Comparison of ENCODE assay signal across 7 cellular contexts in genomic region chr15:62241135-62241770, GRCh38.
DNase-seq lines count a peak whose midpoint lies in the region; ATAC-seq and TF ChIP-seq lines count a peak whose summit lies in the region.

No MANE protein-coding gene starts in this region.

- no peak overlapping the region for H3K27ac ChIP-seq in brain microvascular endothelial cell

- peaks cover 6% of the 10 kb centered on the region for H3K9me3 Mint-ChIP-seq in nephron progenitor cell

- H3K4me3 ChIP-seq in brain microvascular endothelial cell (ENCODE audit: low read depth, low read length) = no peak overlapping the region

- TF ChIP-seq CTCF in brain microvascular endothelial cell (IDR thresholded peaks at IDR 0.05; ENCODE audit: low read depth, low read length, missing control alignments) (peak; percentile 65), nephron progenitor cell (IDR thresholded peaks at IDR 0.05) (peak; percentile 47)

- peaks cover 6% of the 10 kb centered on the region for H3K4me1 Mint-ChIP-seq in nephron progenitor cell

- no peaks in the 10 kb centered on the region for H3K27me3 ChIP-seq in brain microvascular endothelial cell (replicated peaks)

- H3K4me3 Mint-ChIP-seq in nephron progenitor cell = no peak overlapping the region

- H3K36me3 Mint-ChIP-seq in nephron progenitor cell (ENCODE audit: low read depth) = no peaks in the 10 kb centered on the region

- ATAC-seq in HG02884 (IDR thresholded peaks at IDR 0.05; ENCODE audit: unreplicated experiment) (no peak), HG02588 (IDR thresholded peaks at IDR 0.05; ENCODE audit: unreplicated experiment) (no peak), GM21367 (IDR thresholded peaks at IDR 0.05; ENCODE audit: unreplicated experiment) (no peak)

- in situ Hi-C loops in brain microvascular endothelial cell (cut with HindIII; ENCODE audit: low pct_ligation_motif_present, low sequenced_read_pairs) = no loop called here

- peaks cover 10% of the 10 kb centered on the region for H3K27me3 Mint-ChIP-seq in nephron progenitor cell (ENCODE audit: low read depth, poor library complexity)

- H3K36me3 ChIP-seq in brain microvascular endothelial cell (replicated peaks) = no peaks in the 10 kb centered on the region

- DNase-seq in ELF-1 (ENCODE audit: low read depth, low spot score) = peak; percentile 75
- DNase-seq in LHCN-M2 (ENCODE audit: low read depth) = peak; percentile 5
- DNase-seq in brain microvascular endothelial cell = peak; percentile 3
- DNase-seq in nephron progenitor cell = peak; percentile 49

- no peak overlapping the region for H3K27ac Mint-ChIP-seq in nephron progenitor cell

Comparison
In these comparisons a context has a peak if more than half of its experiments do, and no peak if none do; other contexts are left out.
1. DNase-seq: peak in every context shown above with its lines; median percentile 75 in ELF-1; 49 in nephron progenitor cell; 5 in LHCN-M2; 3 in brain microvascular endothelial cell.